In the genomic region with DNA sequence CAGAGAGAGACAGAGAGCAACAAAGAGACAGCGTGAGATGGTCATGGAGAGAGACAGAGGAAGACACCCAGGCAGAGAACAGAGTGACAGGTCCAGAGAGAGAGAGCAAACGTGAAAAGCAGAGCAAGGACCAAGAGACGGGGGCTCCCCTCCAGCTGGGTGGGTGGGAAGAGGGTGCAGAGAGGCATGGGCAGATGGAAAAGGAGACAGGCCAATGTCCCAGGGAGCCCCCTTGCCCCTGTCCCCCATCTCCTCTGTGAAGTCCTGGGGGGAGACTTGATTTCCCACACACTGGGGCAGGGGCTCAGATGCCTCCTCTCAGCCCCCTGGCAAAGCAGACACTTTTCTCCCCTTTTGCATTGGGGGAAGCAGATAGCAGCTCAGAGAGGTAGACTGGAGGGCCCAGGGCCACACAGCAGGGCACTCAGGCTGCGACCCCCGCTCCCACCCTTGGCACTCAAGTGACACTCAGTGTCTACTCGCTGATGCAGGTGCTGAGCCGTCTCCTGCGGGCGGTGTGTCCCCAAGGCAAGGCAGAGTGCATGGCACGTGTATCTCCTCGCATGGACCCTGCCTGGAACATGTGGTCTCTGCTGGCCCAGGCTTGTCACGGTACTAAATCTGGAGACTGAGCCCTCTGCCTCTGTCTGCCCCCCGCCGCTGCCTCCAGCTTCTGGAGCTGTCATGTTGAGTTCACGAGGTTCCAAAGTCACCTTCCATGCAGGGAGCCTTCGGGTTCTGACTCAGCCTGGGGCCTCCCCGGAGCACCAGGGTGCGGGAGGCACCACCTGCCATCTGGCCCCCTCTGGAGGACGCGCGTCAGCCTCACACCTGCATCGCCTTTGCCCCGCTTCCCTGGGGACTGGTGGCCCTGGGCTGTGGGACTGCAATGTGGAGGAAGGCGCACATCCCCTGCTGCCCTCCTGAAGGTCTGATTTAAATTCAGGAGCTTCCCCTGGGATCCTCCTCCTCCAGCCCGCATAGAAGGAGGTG, we compare ENCODE assay signal across 10 cellular contexts.
DNase-seq lines count a peak whose midpoint lies in the region; ATAC-seq, FAIRE-seq and TF ChIP-seq lines count a peak whose summit lies in the region.
"Had no signal": no experiment of that assay in that cellular context is flagged by ENCODE, and none has a peak within 500 bp of the region (broad histone marks: within the 10 kb centered on the region; RNA-seq: fewer than 3 reads in every experiment).

No MANE protein-coding gene starts in this region.

- H3K4me1 ChIP-seq in endothelial cell of umbilical vein (ENCODE audit: control insufficient read depth, extremely low read depth, insufficient read depth, low read length) (peaks cover 12% of the 10 kb centered on the region), A673 (ENCODE audit: insufficient read depth, low read length, poor library complexity, severe bottlenecking) (peaks cover 52% of the 10 kb centered on the region)

- no peak for TF ChIP-seq POLR2A in endothelial cell of umbilical vein (IDR thresholded peaks at IDR 0.05; ENCODE audit: low read depth, low read length)

- no peak overlapping the region for H3K9ac ChIP-seq in endothelial cell of umbilical vein (replicated peaks; ENCODE audit: extremely low read depth, insufficient read depth, low read length)

- peak in 2 of 3 experiments; percentile 65 to 77 for DNase-seq in NCI-H1417 (lab: John Stamatoyannopoulos, UW)
- no peak for DNase-seq in NCI-H1417 treated with DMSO at 0.1 percent for 48 hours (lab: John Stamatoyannopoulos, UW)
- no peak for DNase-seq in endothelial cell of umbilical vein (ENCODE audit: low read depth, low spot score)
- DNase-seq in sciatic nerve (ENCODE audit: low spot score) = peak; percentile 56
- DNase-seq in A673 (ENCODE audit: low spot score) = no peak
- no peak for DNase-seq in amniotic stem cell (lab: John Stamatoyannopoulos, UW)
- no peak for DNase-seq in activated CD4-positive, alpha-beta T cell treated with anti-CD3 and anti-CD28 coated beads, Interleukin-2, amount 50 U/mL, for 1 hour

- no peaks in the 10 kb centered on the region for H3K9me3 ChIP-seq in endothelial cell of umbilical vein (replicated peaks; ENCODE audit: control insufficient read depth, insufficient read depth, low read length)
- no peaks in the 10 kb centered on the region for H3K9me3 ChIP-seq in A673 (ENCODE audit: low read depth, low read length, poor library complexity, severe bottlenecking)

- POLR2A ChIA-PET in endothelial cell of umbilical vein (lab: Charles Lee) (no interaction called here), A673 (lab: Charles Lee; ENCODE audit: low non-redundant PET) (no interaction called here)

- no peak for ATAC-seq in sciatic nerve

- CTCF ChIA-PET in endothelial cell of umbilical vein (lab: Charles Lee) = interaction anchor here (1.9 to 4.5 kb wide), 3 partner anchors 23 to 219 kb away, joined by 7 to 22 read pairs (median 13); no protein-coding TSS in a partner anchor
- CTCF ChIA-PET in A673 (lab: Charles Lee) = interaction anchor here (0.6 kb wide), 1 partner anchor 19 kb away, joined by 3 read pairs; no protein-coding TSS in a partner anchor

- H4K20me1 ChIP-seq in endothelial cell of umbilical vein (replicated peaks; ENCODE audit: control insufficient read depth, extremely low read depth, insufficient read depth, low read length) = no peaks in the 10 kb centered on the region

- TF ChIP-seq EP300 in Ishikawa (IDR thresholded peaks at IDR 0.05; ENCODE audit: borderline replicate concordance) = no peak

- H3K36me3 ChIP-seq in endothelial cell of umbilical vein (ENCODE audit: control insufficient read depth in 2 of 2, extremely low read depth in 1 of 2, insufficient read depth in 2 of 2, low read length in 2 of 2) = no peaks in the 10 kb centered on the region
- no peaks in the 10 kb centered on the region for H3K36me3 ChIP-seq in A673 (ENCODE audit: insufficient read depth, low read length, poor library complexity, severe bottlenecking)

- no peak for FAIRE-seq in endothelial cell of umbilical vein (lab: Jason Lieb, UNC)
- FAIRE-seq: A204.1, islet of Langerhans had no signal

- no peaks in the 10 kb centered on the region for H3K9me1 ChIP-seq in endothelial cell of umbilical vein (replicated peaks; ENCODE audit: control insufficient read depth, extremely low read depth, insufficient read depth, low read length)

- H3K4me2 ChIP-seq in endothelial cell of umbilical vein (ENCODE audit: insufficient read depth, low read length) = no peak overlapping the region

- TF ChIP-seq CTCF in endothelial cell of umbilical vein (IDR thresholded peaks at IDR 0.05; ENCODE audit: extremely low read depth in 1 of 2, insufficient read depth in 1 of 2, low read depth in 1 of 2, low read length in 2 of 2) (no peak), A673 (conservative IDR thresholded peaks at IDR 0.05; ENCODE audit: low read depth, low read length) (no peak)

- no peaks in the 10 kb centered on the region for H3K79me2 ChIP-seq in endothelial cell of umbilical vein (ENCODE audit: control insufficient read depth, insufficient read depth, low read length)

- H2AFZ ChIP-seq in endothelial cell of umbilical vein (ENCODE audit: low read depth, low read length) = peak overlapping the region; percentile 11

- TF ChIP-seq RAD21 in Ishikawa (IDR thresholded peaks at IDR 0.05; ENCODE audit: low read depth) = peak; percentile 50; the same call in 1 of the 2 replicates

- BruUV-seq in endothelial cell of umbilical vein (replicated peaks; lab: Mats Ljungman, UMichigan) (no TSS peak), A673 (replicated peaks; lab: Mats Ljungman, UMichigan) (no TSS peak)

- H3K27me3 ChIP-seq in endothelial cell of umbilical vein (ENCODE audit: control insufficient read depth in 2 of 2, insufficient read depth in 2 of 2, low read length in 2 of 2) (no peaks in the 10 kb centered on the region), A673 (replicated peaks; ENCODE audit: insufficient read depth, low read depth, low read length, poor library complexity) (no peaks in the 10 kb centered on the region)

- H3K4me3 ChIP-seq in endothelial cell of umbilical vein (replicated peaks in 1 of 3; ENCODE audit: insufficient read depth in 1 of 3, low read depth in 1 of 3, low read length in 3 of 3) = no peak overlapping the region
- no peak overlapping the region for H3K4me3 ChIP-seq in A673 (ENCODE audit: low read depth, low read length, poor library complexity, severe bottlenecking)

- dilution Hi-C loops in endothelial cell of umbilical vein (cut with MboI; ENCODE audit: extremely low pct_ligation_motif_present, low sequenced_read_pairs) = no loop called here

- no peak overlapping the region for H3K27ac ChIP-seq in endothelial cell of umbilical vein (ENCODE audit: insufficient read depth, low read depth, low read length)
- H3K27ac ChIP-seq in A673 (ENCODE audit: low read depth, low read length, poor library complexity, severe bottlenecking) = no peak overlapping the region

- intact Hi-C loops in endothelial cell of umbilical vein (cut with micrococcal nuclease) = no loop called here
- intact Hi-C loops in sciatic nerve (cut with DNase I) = no loop called here
- intact Hi-C loops in A673 (cut with micrococcal nuclease; ENCODE audit: unreplicated experiment) = loop anchor here (10.0 kb wide), 1 partner anchor 282 kb away; the partner anchor contains the start of gene CIBAR2

TF ChIP-seq in Ishikawa, 13 proteins besides CTCF, POLR2A, EP300 and RAD21:
- TF ChIP-seq MAX (IDR thresholded peaks at IDR 0.05) (peak; percentile 44; the same call in 1 of the 2 replicates), TCF12 (IDR thresholded peaks at IDR 0.05; ENCODE audit: low read depth) (no peak; the same call in 1 of the 2 replicates), ZBTB7A (IDR thresholded peaks at IDR 0.05; ENCODE audit: low read depth) (no peak), FOXM1 (IDR thresholded peaks at IDR 0.05; ENCODE audit: borderline replicate concordance, low read depth) (no peak)

TF ChIP-seq in endothelial cell of umbilical vein, 7 proteins besides CTCF, POLR2A, EP300 and RAD21:
- TF ChIP-seq MYC (IDR thresholded peaks at IDR 0.05; ENCODE audit: low read depth, low read length) = no peak

Comparison
In these comparisons a context has a peak if more than half of its experiments do, and no peak if none do; other contexts are left out.
1. DNase-seq: peak in NCI-H1417 (2 of 3) and sciatic nerve (single experiment); none in NCI-H1417 treated with DMSO at 0.1 percent for 48 hours (single experiment), endothelial cell of umbilical vein (single experiment), A673 (single experiment), amniotic stem cell (single experiment) and activated CD4-positive, alpha-beta T cell treated with anti-CD3 and anti-CD28 coated beads, Interleukin-2, amount 50 U/mL, for 1 hour (single experiment).